In the genomic region with DNA sequence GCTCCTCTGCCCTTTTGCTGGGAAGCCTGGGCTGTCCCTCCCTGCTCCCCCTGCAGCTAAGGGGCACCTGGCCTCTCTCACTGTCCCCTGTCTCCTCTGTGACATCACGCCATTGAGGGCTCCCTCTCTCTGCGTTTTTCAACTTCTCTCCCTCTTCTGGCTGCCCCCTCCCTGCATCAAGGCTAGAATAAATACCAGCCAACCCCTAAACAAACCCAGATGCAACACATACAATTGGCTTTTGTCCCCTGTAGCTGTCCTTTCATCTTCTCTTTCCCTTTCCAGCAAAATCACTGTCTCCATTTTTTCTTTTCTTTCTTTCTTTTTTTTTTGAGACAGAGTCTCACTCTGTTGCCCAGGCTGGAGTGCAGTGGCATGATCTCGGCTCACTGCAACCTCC, we compare ENCODE assay signal across 1 cellular context.
A peak's percentile ranks its signal among the peaks of the same experiment; 100 is the strongest.
TF ChIP-seq lines count a peak whose summit lies in the region.

No MANE protein-coding gene starts in this region.

TF ChIP-seq in HEK293, 187 proteins besides CTCF, POLR2A, EP300 and RAD21 (continued from another document):
- TF ChIP-seq, protein P1, sequence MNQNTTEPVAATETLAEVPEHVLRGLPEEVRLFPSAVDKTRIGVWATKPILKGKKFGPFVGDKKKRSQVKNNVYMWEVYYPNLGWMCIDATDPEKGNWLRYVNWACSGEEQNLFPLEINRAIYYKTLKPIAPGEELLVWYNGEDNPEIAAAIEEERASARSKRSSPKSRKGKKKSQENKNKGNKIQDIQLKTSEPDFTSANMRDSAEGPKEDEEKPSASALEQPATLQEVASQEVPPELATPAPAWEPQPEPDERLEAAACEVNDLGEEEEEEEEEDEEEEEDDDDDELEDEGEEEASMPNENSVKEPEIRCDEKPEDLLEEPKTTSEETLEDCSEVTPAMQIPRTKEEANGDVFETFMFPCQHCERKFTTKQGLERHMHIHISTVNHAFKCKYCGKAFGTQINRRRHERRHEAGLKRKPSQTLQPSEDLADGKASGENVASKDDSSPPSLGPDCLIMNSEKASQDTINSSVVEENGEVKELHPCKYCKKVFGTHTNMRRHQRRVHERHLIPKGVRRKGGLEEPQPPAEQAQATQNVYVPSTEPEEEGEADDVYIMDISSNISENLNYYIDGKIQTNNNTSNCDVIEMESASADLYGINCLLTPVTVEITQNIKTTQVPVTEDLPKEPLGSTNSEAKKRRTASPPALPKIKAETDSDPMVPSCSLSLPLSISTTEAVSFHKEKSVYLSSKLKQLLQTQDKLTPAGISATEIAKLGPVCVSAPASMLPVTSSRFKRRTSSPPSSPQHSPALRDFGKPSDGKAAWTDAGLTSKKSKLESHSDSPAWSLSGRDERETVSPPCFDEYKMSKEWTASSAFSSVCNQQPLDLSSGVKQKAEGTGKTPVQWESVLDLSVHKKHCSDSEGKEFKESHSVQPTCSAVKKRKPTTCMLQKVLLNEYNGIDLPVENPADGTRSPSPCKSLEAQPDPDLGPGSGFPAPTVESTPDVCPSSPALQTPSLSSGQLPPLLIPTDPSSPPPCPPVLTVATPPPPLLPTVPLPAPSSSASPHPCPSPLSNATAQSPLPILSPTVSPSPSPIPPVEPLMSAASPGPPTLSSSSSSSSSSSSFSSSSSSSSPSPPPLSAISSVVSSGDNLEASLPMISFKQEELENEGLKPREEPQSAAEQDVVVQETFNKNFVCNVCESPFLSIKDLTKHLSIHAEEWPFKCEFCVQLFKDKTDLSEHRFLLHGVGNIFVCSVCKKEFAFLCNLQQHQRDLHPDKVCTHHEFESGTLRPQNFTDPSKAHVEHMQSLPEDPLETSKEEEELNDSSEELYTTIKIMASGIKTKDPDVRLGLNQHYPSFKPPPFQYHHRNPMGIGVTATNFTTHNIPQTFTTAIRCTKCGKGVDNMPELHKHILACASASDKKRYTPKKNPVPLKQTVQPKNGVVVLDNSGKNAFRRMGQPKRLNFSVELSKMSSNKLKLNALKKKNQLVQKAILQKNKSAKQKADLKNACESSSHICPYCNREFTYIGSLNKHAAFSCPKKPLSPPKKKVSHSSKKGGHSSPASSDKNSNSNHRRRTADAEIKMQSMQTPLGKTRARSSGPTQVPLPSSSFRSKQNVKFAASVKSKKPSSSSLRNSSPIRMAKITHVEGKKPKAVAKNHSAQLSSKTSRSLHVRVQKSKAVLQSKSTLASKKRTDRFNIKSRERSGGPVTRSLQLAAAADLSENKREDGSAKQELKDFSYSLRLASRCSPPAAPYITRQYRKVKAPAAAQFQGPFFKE (tag by site-specific recombination; IDR thresholded peaks at IDR 0.05; ENCODE audit: borderline replicate concordance): no peak
- TF ChIP-seq, protein P2, sequence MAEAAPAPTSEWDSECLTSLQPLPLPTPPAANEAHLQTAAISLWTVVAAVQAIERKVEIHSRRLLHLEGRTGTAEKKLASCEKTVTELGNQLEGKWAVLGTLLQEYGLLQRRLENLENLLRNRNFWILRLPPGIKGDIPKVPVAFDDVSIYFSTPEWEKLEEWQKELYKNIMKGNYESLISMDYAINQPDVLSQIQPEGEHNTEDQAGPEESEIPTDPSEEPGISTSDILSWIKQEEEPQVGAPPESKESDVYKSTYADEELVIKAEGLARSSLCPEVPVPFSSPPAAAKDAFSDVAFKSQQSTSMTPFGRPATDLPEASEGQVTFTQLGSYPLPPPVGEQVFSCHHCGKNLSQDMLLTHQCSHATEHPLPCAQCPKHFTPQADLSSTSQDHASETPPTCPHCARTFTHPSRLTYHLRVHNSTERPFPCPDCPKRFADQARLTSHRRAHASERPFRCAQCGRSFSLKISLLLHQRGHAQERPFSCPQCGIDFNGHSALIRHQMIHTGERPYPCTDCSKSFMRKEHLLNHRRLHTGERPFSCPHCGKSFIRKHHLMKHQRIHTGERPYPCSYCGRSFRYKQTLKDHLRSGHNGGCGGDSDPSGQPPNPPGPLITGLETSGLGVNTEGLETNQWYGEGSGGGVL (tag by site-specific recombination; IDR thresholded peaks at IDR 0.05): peak; percentile 47; the same call in 1 of the 2 replicates
- TF ChIP-seq ZNF549 (tag by site-specific recombination; IDR thresholded peaks at IDR 0.05): no peak
